In the genomic region with DNA sequence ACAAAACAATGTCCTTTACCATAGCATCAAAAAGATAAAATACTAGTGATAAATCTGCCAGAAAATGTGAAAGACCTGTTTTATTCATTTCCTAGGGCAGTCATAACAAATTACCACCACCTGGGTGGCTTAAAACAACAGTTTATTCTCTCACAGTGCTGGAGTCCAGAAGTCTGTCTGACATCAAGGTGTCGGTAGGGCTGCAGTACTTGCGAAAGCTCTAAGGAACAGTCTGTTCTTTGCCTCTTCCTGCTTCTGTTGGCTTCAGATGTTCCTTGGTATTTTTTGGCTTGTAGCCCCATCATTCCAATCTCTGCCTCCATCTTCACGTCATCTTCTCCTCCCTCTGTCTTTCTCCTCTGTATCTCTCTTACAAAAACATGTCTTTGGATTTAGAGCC, we compare ENCODE assay signal across 15 cellular contexts. TPM values are rescaled to one million over a fixed set of nuclear protein-coding genes. Genes with fewer than 3 reads are reported as not detected.
DNase-seq lines count a peak whose midpoint lies in the region; ATAC-seq, FAIRE-seq and TF ChIP-seq lines count a peak whose summit lies in the region.
"Had no signal": no experiment of that assay in that cellular context is flagged by ENCODE, and none has a peak within 500 bp of the region (broad histone marks: within the 10 kb centered on the region; RNA-seq: fewer than 3 reads in every experiment).

No MANE protein-coding gene starts in this region.

- peak; percentile 55 for DNase-seq in AG04450 (ENCODE audit: low read depth, low spot score)
- DNase-seq in adrenal gland, result peak in 5 of 7 donors; percentile 33 to 71 (median 41)
- peak; percentile 93 for DNase-seq in fibroblast of the conjunctiva (ENCODE audit: low read depth)
- no peak for DNase-seq in urothelium cell line (ENCODE audit: low spot score)
- DNase-seq in HEK293T (ENCODE audit: extremely low spot score), result no peak
- no peak for DNase-seq in activated naive CD4-positive, alpha-beta T cell treated with anti-CD3 and anti-CD28 coated beads, Interleukin-2, amount 50 U/mL, for 16 hours
- DNase-seq: activated T-cell treated with anti-CD3 and anti-CD28 coated beads, Interleukin-2, amount 50 U/mL, for 24 hours; MV-4-11; NK-92 treated with Interleukin-12 subunit alpha and Interleukin-12 subunit beta, amount 100 ng/mL, for 24 hours; stimulated activated CD4-positive, alpha-beta T cell treated with anti-CD3 and anti-CD28 coated beads, Interleukin-2, amount 100 ng/mL, for 48 hours; T-helper 9 cell had no signal

- TF ChIP-seq POLR2A in adrenal gland (IDR thresholded peaks at IDR 0.05), result no peak

- no peaks in the 10 kb centered on the region for H3K79me2 ChIP-seq in parathyroid adenoma

- H3K27ac ChIP-seq in AG04450 (ENCODE audit: low read depth, low read length) (no peak overlapping the region), adrenal gland (peak overlapping the region in 4 of 5 donors; percentile 27 to 76 (median 50)), parathyroid adenoma (peak overlapping the region; percentile 83)
- H3K27ac ChIP-seq: BLaER1 had no signal

- TF ChIP-seq CTCF in AG04450 (IDR thresholded peaks at IDR 0.05; ENCODE audit: low read depth, low read length), result no peak
- peak in 2 of 6 experiments; percentile 5 to 10 for TF ChIP-seq CTCF in adrenal gland (IDR thresholded peaks at IDR 0.05)
- TF ChIP-seq CTCF in parathyroid adenoma (IDR thresholded peaks at IDR 0.05), result peak; percentile 8

- ATAC-seq in HG03159 (IDR thresholded peaks at IDR 0.05; ENCODE audit: unreplicated experiment), result no peak
- ATAC-seq: GM12878 had no signal

- CTCF ChIA-PET in AG04450 (lab: Charles Lee) (interaction anchor here (0.6 kb wide), 1 partner anchor 28 kb away, joined by 5 read pairs; no protein-coding TSS in a partner anchor), HEK293T (lab: Yijun Ruan, JAX) (interaction anchor here (1.1 kb wide), 1 partner anchor 22 kb away, joined by 3 read pairs; no protein-coding TSS in a partner anchor)

- WGBS in adrenal gland, 4 donors, result 29 to 52% (median 37%) methylated on average over 3 of the region's 3 CpGs

- no peak for FAIRE-seq in urothelium cell line (lab: Jason Lieb, UNC)
- FAIRE-seq: GM12878 had no signal

- intact Hi-C loops in adrenal gland (cut with DNase I), result no loop called here

- no peak overlapping the region; the same call in 1 of the 2 replicates for H3K4me3 ChIP-seq in AG04450 (ENCODE audit: low read depth, low read length)
- H3K4me3 ChIP-seq in adrenal gland, result no peak overlapping the region
- peak overlapping the region; percentile 6 for H3K4me3 ChIP-seq in parathyroid adenoma (ENCODE audit: low read depth, low read length)
- H3K4me3 ChIP-seq: BLaER1, GM12878 had no signal

- H3K9me3 ChIP-seq in AG04450 (ENCODE audit: control insufficient read depth, insufficient read depth, low read length), result no peaks in the 10 kb centered on the region
- H3K9me3 ChIP-seq in adrenal gland (replicated peaks in 1 of 3), result no peaks in the 10 kb centered on the region
- H3K9me3 ChIP-seq in parathyroid adenoma (ENCODE audit: control insufficient read depth, low read length), result no peaks in the 10 kb centered on the region

- H3K4me2 ChIP-seq in parathyroid adenoma (ENCODE audit: low read length), result peak overlapping the region; percentile 22
- H3K4me2 ChIP-seq: BLaER1 had no signal

- POLR2A ChIA-PET in AG04450 (lab: Yijun Ruan, JAX) (interaction anchor here (1.8 kb wide), 1 partner anchor 31 kb away, joined by 4 read pairs; no protein-coding TSS in a partner anchor), HEK293T (lab: Yijun Ruan, JAX) (no interaction called here)

- H3K36me3 ChIP-seq in adrenal gland (replicated peaks in 1 of 2), result no peaks in the 10 kb centered on the region
- H3K36me3 ChIP-seq in parathyroid adenoma (ENCODE audit: control insufficient read depth, insufficient read depth, low read length), result no peaks in the 10 kb centered on the region
- H3K36me3 ChIP-seq: BLaER1 had no signal

- H2AFZ ChIP-seq in parathyroid adenoma, result peak overlapping the region; percentile 6

- H3K27me3 ChIP-seq in AG04450 (ENCODE audit: control insufficient read depth, insufficient read depth, low read length), result no peaks in the 10 kb centered on the region
- no peaks in the 10 kb centered on the region for H3K27me3 ChIP-seq in adrenal gland
- H3K27me3 ChIP-seq in parathyroid adenoma (ENCODE audit: control insufficient read depth, insufficient read depth, low read length), result no peaks in the 10 kb centered on the region
- H3K27me3 ChIP-seq: BLaER1 had no signal

- H3K9ac ChIP-seq in parathyroid adenoma, result no peak overlapping the region
- H3K9ac ChIP-seq: BLaER1 had no signal

- H3K4me1 ChIP-seq in adrenal gland (replicated peaks in 1 of 2) (peaks cover 21 to 33% of the 10 kb centered on the region in 2 donors), parathyroid adenoma (peaks cover 32% of the 10 kb centered on the region)
- H3K4me1 ChIP-seq: BLaER1 had no signal

TF ChIP-seq in HEK293T, 16 proteins besides CTCF, POLR2A, EP300 and RAD21:
- TF ChIP-seq L3MBTL2 (conservative IDR thresholded peaks at IDR 0.05) (no peak), BHLHE40 (IDR thresholded peaks at IDR 0.05; ENCODE audit: borderline replicate concordance) (no peak), FOXM1 (IDR thresholded peaks at IDR 0.05; ENCODE audit: borderline replicate concordance) (no peak), SUZ12 (IDR thresholded peaks at IDR 0.05) (no peak)

RNA-seq across cellular contexts. Expression of gene PTPDC1, which starts 51.0 kb away (rescaled TPM):
- polyA plus RNA-seq in AG04450 (2011; rRNA removed), result 6.0 and 6.6 TPM in 2 replicates
- 8.6 and 9.3 TPM in 2 replicates for polyA minus RNA-seq in AG04450 (2011; rRNA and poly(A)+ RNA removed)
- total RNA-seq in adrenal gland, result 10 to 100 TPM in 3 of 8 donors, 1 to 10 TPM in 5; 6.0 to 19.4 (median 8.8) TPM
- 10 to 100 TPM in 1 of 3 donors, 1 to 10 TPM in 2; 5.1 to 11.8 (median 10.0) TPM for polyA plus RNA-seq in adrenal gland

Comparison
In these comparisons a context has a peak if more than half of its experiments do, and no peak if none do; other contexts are left out.
1. DNase-seq: peak in AG04450 (single experiment), adrenal gland (5 of 7) and fibroblast of the conjunctiva (single experiment); none in urothelium cell line (single experiment), HEK293T (single experiment) and activated naive CD4-positive, alpha-beta T cell treated with anti-CD3 and anti-CD28 coated beads, Interleukin-2, amount 50 U/mL, for 16 hours (single experiment).